In the genomic region with DNA sequence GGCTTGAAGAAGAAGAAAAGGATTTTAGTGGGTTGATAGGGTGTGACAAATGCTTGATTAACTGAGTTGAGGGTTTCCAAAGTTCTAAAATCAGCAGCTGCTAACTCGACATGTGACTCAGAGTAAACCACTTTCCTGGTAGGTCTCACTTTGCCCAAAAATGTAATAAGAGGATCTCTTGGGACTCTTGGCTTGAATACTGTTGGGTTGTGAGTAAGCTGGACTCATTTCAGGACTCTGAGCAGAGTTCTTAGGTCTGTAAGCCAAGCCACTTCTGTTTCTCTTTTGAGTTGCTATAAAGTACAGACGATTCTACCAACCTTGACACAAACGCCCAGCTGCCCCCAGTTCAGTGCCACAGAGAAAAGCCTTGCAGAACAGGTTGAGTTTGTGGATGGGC, we compare ENCODE assay signal across 15 cellular contexts.
DNase-seq lines count a peak whose midpoint lies in the region; ATAC-seq, FAIRE-seq and TF ChIP-seq lines count a peak whose summit lies in the region.
"Had no signal": no experiment of that assay in that cellular context is flagged by ENCODE, and none has a peak within 500 bp of the region (broad histone marks: within the 10 kb centered on the region; RNA-seq: fewer than 3 reads in every experiment).

No MANE protein-coding gene starts in this region.

- no peak for TF ChIP-seq EP300 in transverse colon (IDR thresholded peaks at IDR 0.05; ENCODE audit: low read depth)

- H3K9ac ChIP-seq in astrocyte (ENCODE audit: low read length), result no peak overlapping the region

- H3K27me3 ChIP-seq in astrocyte (ENCODE audit: insufficient read depth, low read length) (no peaks in the 10 kb centered on the region), transverse colon (no peaks in the 10 kb centered on the region)

- H3K27ac Mint-ChIP-seq in astrocyte (ENCODE audit: unreplicated experiment), result no peak overlapping the region
- H3K27ac Mint-ChIP-seq in stimulated activated effector memory CD8-positive, alpha-beta T cell treated with anti-CD3 and anti-CD28 coated beads, Interleukin-12 subunit alpha, Interleukin-12 subunit beta, amount 100 ng/mL, for 72 hours, result no peak overlapping the region
- H3K27ac Mint-ChIP-seq: activated CD4-positive, alpha-beta memory T cell treated with anti-CD3 and anti-CD28 coated beads for 36 hours; activated naive CD8-positive, alpha-beta T cell had no signal

- no peaks in the 10 kb centered on the region for H3K79me2 ChIP-seq in astrocyte (ENCODE audit: insufficient read depth, low read length)

- H3K4me3 Mint-ChIP-seq in astrocyte (ENCODE audit: unreplicated experiment), result no peak overlapping the region
- no peak overlapping the region for H3K4me3 Mint-ChIP-seq in stimulated activated effector memory CD8-positive, alpha-beta T cell treated with anti-CD3 and anti-CD28 coated beads, Interleukin-12 subunit alpha, Interleukin-12 subunit beta, amount 100 ng/mL, for 72 hours
- H3K4me3 Mint-ChIP-seq: activated CD4-positive, alpha-beta memory T cell treated with anti-CD3 and anti-CD28 coated beads for 36 hours; activated naive CD8-positive, alpha-beta T cell had no signal

- peak; percentile 58 for ATAC-seq in HG02981 (IDR thresholded peaks at IDR 0.05; ENCODE audit: unreplicated experiment)
- peak; percentile 66 for ATAC-seq in stimulated activated effector memory CD8-positive, alpha-beta T cell treated with anti-CD3 and anti-CD28 coated beads, Interleukin-12 subunit alpha, Interleukin-12 subunit beta, amount 100 ng/mL, for 72 hours
- ATAC-seq in GM18909 (IDR thresholded peaks at IDR 0.05; ENCODE audit: poor library complexity, unreplicated experiment), result no peak

- DNase-seq in GM20000 (ENCODE audit: low spot score), result peak; percentile 16
- peak; percentile 3 for DNase-seq in astrocyte (ENCODE audit: low read depth)
- DNase-seq in stimulated activated effector memory CD8-positive, alpha-beta T cell treated with anti-CD3 and anti-CD28 coated beads, Interleukin-12 subunit alpha, Interleukin-12 subunit beta, amount 100 ng/mL, for 72 hours (ENCODE audit: low spot score in 2 of 2), result no peak
- no peak for DNase-seq in DMS53 treated with DMSO at 0.1 percent for 48 hours (lab: John Stamatoyannopoulos, UW; ENCODE audit: unreplicated experiment)
- no peak for DNase-seq in transverse colon
- DNase-seq in cerebellum (ENCODE audit: low spot score), result no peak
- DNase-seq: activated CD4-positive, alpha-beta memory T cell treated with anti-CD3 and anti-CD28 coated beads for 36 hours; DMS79; effector memory CD4-positive, alpha-beta T cell; MM.1S; NCI-H526 treated with DMSO at 0.1 percent for 48 hours; stimulated activated naive CD4-positive, alpha-beta T cell had no signal

- no peaks in the 10 kb centered on the region for H3K36me3 Mint-ChIP-seq in astrocyte (ENCODE audit: low read depth, unreplicated experiment)
- no peaks in the 10 kb centered on the region for H3K36me3 Mint-ChIP-seq in stimulated activated effector memory CD8-positive, alpha-beta T cell treated with anti-CD3 and anti-CD28 coated beads, Interleukin-12 subunit alpha, Interleukin-12 subunit beta, amount 100 ng/mL, for 72 hours
- H3K36me3 Mint-ChIP-seq: activated CD4-positive, alpha-beta memory T cell treated with anti-CD3 and anti-CD28 coated beads for 36 hours; activated naive CD8-positive, alpha-beta T cell had no signal

- H3K36me3 ChIP-seq in astrocyte (ENCODE audit: insufficient read depth, low read length) (no peaks in the 10 kb centered on the region), transverse colon (no peaks in the 10 kb centered on the region)

- H3K4me1 ChIP-seq in astrocyte (ENCODE audit: insufficient read depth, low read length) (no peaks in the 10 kb centered on the region), transverse colon (peaks cover 0 to 45% (median 15%) of the 10 kb centered on the region in 4 donors)

- H3K4me1 Mint-ChIP-seq in astrocyte (ENCODE audit: low read depth, unreplicated experiment), result peaks cover 3% of the 10 kb centered on the region
- peaks cover 8% of the 10 kb centered on the region for H3K4me1 Mint-ChIP-seq in stimulated activated effector memory CD8-positive, alpha-beta T cell treated with anti-CD3 and anti-CD28 coated beads, Interleukin-12 subunit alpha, Interleukin-12 subunit beta, amount 100 ng/mL, for 72 hours

- H3K27ac ChIP-seq in astrocyte (ENCODE audit: low read depth, low read length), result no peak overlapping the region
- peak overlapping the region in 1 of 4 donors; percentile 70 for H3K27ac ChIP-seq in transverse colon

- no peak overlapping the region for H3K4me3 ChIP-seq in astrocyte (ENCODE audit: insufficient read depth, low read depth, low read length)
- no peak overlapping the region for H3K4me3 ChIP-seq in transverse colon

- WGBS in transverse colon (ENCODE audit: low coverage in 1 of 2), 2 donors, result 44 to 51% methylated on average over 2 to 3 of the region's 3 CpGs

- H3K9me3 Mint-ChIP-seq in astrocyte (ENCODE audit: unreplicated experiment), result peaks cover 9% of the 10 kb centered on the region
- H3K9me3 Mint-ChIP-seq in stimulated activated effector memory CD8-positive, alpha-beta T cell treated with anti-CD3 and anti-CD28 coated beads, Interleukin-12 subunit alpha, Interleukin-12 subunit beta, amount 100 ng/mL, for 72 hours, result peaks cover 4% of the 10 kb centered on the region
- H3K9me3 Mint-ChIP-seq: activated CD4-positive, alpha-beta memory T cell treated with anti-CD3 and anti-CD28 coated beads for 36 hours had no signal

- no peaks in the 10 kb centered on the region for H3K9me3 ChIP-seq in astrocyte (ENCODE audit: insufficient read depth, low read depth, low read length)
- no peaks in the 10 kb centered on the region for H3K9me3 ChIP-seq in transverse colon

- TF ChIP-seq CTCF in GM20000 (IDR thresholded peaks at IDR 0.05; ENCODE audit: extremely low read depth, missing control alignments), result no peak
- no peak for TF ChIP-seq CTCF in astrocyte (IDR thresholded peaks at IDR 0.05; ENCODE audit: insufficient read depth, low read depth, low read length)
- TF ChIP-seq CTCF in transverse colon (IDR thresholded peaks at IDR 0.05), result no peak

- no peak for FAIRE-seq in astrocyte (lab: Jason Lieb, UNC)

- H4K20me1 ChIP-seq in astrocyte (ENCODE audit: insufficient read depth, low read length), result no peaks in the 10 kb centered on the region

- peaks cover 3% of the 10 kb centered on the region for H3K27me3 Mint-ChIP-seq in astrocyte (ENCODE audit: low read depth, unreplicated experiment)

- intact Hi-C loops in transverse colon (cut with DNase I; ENCODE audit: low total_unique reads), result no loop called here

- in situ Hi-C loops in transverse colon (cut with MboI; ENCODE audit: low pct_ligation_motif_present in 1 of 4, low pct_unique_long_range_greater_than_20kb in 1 of 4, low sequenced_read_pairs in 3 of 4), result no loop called here

- H2AFZ ChIP-seq in astrocyte (ENCODE audit: low read depth, low read length), result no peak overlapping the region

- no peak for TF ChIP-seq POLR2A in transverse colon (IDR thresholded peaks at IDR 0.05)

- no peak overlapping the region for H3K4me2 ChIP-seq in astrocyte (ENCODE audit: low read length)

Comparison
In these comparisons a context has a peak if more than half of its experiments do, and no peak if none do; other contexts are left out.
1. DNase-seq: peak in GM20000 (single experiment) and astrocyte (single experiment); none in stimulated activated effector memory CD8-positive, alpha-beta T cell treated with anti-CD3 and anti-CD28 coated beads, Interleukin-12 subunit alpha, Interleukin-12 subunit beta, amount 100 ng/mL, for 72 hours (0 of 2), DMS53 treated with DMSO at 0.1 percent for 48 hours (single experiment), transverse colon (single experiment) and cerebellum (single experiment).